ENCODE assay signal across 8 cellular contexts in genomic region chr4:121071640-121072037, GRCh38. TPM values are rescaled to one million over a fixed set of nuclear protein-coding genes. Genes with fewer than 3 reads are reported as not detected.
DNase-seq lines count a peak whose midpoint lies in the region; TF ChIP-seq lines count a peak whose summit lies in the region.

No MANE protein-coding gene starts in this region.

- peak overlapping the region; percentile 86 for H3K4me2 ChIP-seq in trophoblast cell (ENCODE audit: low read length)

- H3K14ac ChIP-seq in trophoblast cell (ENCODE audit: low read length), result peak overlapping the region; percentile 49

- CTCF ChIA-PET in CD4-positive, alpha-beta memory T cell (lab: Charles Lee; ENCODE audit: partially characterized antibody), result interaction anchor here (0.6 to 1.2 kb wide), 5 partner anchors 13 to 182 kb away, joined by 3 to 5 read pairs (median 4); no protein-coding TSS in a partner anchor

- H2AFZ ChIP-seq in trophoblast cell (ENCODE audit: insufficient read depth, low read length, poor library complexity), result peak overlapping the region; percentile 66

- no peak overlapping the region for H3K27ac ChIP-seq in CD4-positive, alpha-beta memory T cell (ENCODE audit: low read depth, low read length)
- H3K27ac ChIP-seq in SJSA1, result no peak overlapping the region
- peak overlapping the region; percentile 15 for H3K27ac ChIP-seq in trophoblast cell (ENCODE audit: low read depth, low read length)

- H3K9me3 ChIP-seq in CD4-positive, alpha-beta memory T cell (ENCODE audit: control insufficient read depth in 1 of 2, low read length in 2 of 2), result no peaks in the 10 kb centered on the region
- H3K9me3 ChIP-seq in SJSA1 (replicated peaks) (no peaks in the 10 kb centered on the region), trophoblast cell (ENCODE audit: insufficient read depth, low read depth, low read length) (no peaks in the 10 kb centered on the region)

- peak overlapping the region; percentile 83 for H2BK120ac ChIP-seq in trophoblast cell (ENCODE audit: insufficient read depth, low read length, poor library complexity)

- intact Hi-C loops in CD4-positive, alpha-beta memory T cell (cut with micrococcal nuclease), result no loop called here

- peak overlapping the region; percentile 37 for H2BK12ac ChIP-seq in trophoblast cell (ENCODE audit: low read length)

- no peak overlapping the region for H4K8ac ChIP-seq in trophoblast cell (ENCODE audit: low read depth, low read length)

- peaks cover 21% of the 10 kb centered on the region for H3K4me1 ChIP-seq in CD4-positive, alpha-beta memory T cell (ENCODE audit: insufficient read depth, low read length)
- H3K4me1 ChIP-seq in SJSA1 (replicated peaks) (peaks cover 19% of the 10 kb centered on the region), trophoblast cell (ENCODE audit: control insufficient read depth in 1 of 2, insufficient read depth in 2 of 2, low read length in 2 of 2) (peaks cover 2 to 5% of the 10 kb centered on the region in 2 experiments)

- peaks cover 45 to 47% of the 10 kb centered on the region in 2 donors for H3K27me3 Mint-ChIP-seq in CD4-positive, alpha-beta memory T cell

- no peak overlapping the region for H3K23ac ChIP-seq in trophoblast cell (ENCODE audit: low read length)

- no peak for DNase-seq in CD4-positive, alpha-beta memory T cell
- DNase-seq in SJSA1 (ENCODE audit: low read depth in 1 of 2, low spot score in 2 of 2) (no peak), fibroblast of mammary gland (ENCODE audit: low read depth) (no peak), trophoblast cell (no peak), NCI-H2196 treated with DMSO at 0.1 percent for 48 hours (lab: John Stamatoyannopoulos, UW; ENCODE audit: unreplicated experiment) (no peak), G401 (ENCODE audit: low spot score) (no peak), DMS114 treated with DMSO at 0.1 percent for 48 hours (lab: John Stamatoyannopoulos, UW; ENCODE audit: unreplicated experiment) (no peak), NCI-H748 treated with DMSO at 0.1 percent for 48 hours (lab: John Stamatoyannopoulos, UW) (no peak)

- peaks cover 37% of the 10 kb centered on the region for H3K27me3 ChIP-seq in CD4-positive, alpha-beta memory T cell (ENCODE audit: insufficient read depth, low read length)
- H3K27me3 ChIP-seq in SJSA1 (replicated peaks) (peaks cover 72% of the 10 kb centered on the region), trophoblast cell (ENCODE audit: insufficient read depth, low read length) (peaks cover 19% of the 10 kb centered on the region)

- no peaks in the 10 kb centered on the region for H3K36me3 Mint-ChIP-seq in CD4-positive, alpha-beta memory T cell

- H3K18ac ChIP-seq in trophoblast cell (ENCODE audit: low read length), result peak overlapping the region; percentile 74

- peaks cover 11% of the 10 kb centered on the region for H3K79me1 ChIP-seq in trophoblast cell (ENCODE audit: low read length)

- H3K9me3 Mint-ChIP-seq in CD4-positive, alpha-beta memory T cell, result peaks cover 0 to 3% (median 0%) of the 10 kb centered on the region in 8 donors

- H4K12ac ChIP-seq in trophoblast cell (ENCODE audit: low read depth, low read length), result no peak overlapping the region

- no peak for TF ChIP-seq CTCF in fibroblast of mammary gland (conservative IDR thresholded peaks at IDR 0.05; ENCODE audit: control insufficient read depth, insufficient read depth, low read depth, low read length)

- peaks cover 9% of the 10 kb centered on the region for H3K79me2 ChIP-seq in trophoblast cell (ENCODE audit: control insufficient read depth, insufficient read depth, low read length, poor library complexity)

- peaks cover 9 to 39% (median 23%) of the 10 kb centered on the region in 4 donors for H3K4me1 Mint-ChIP-seq in CD4-positive, alpha-beta memory T cell

- H3K4me3 Mint-ChIP-seq in CD4-positive, alpha-beta memory T cell, result peak overlapping the region; percentile 76 to 89 (median 86)

- peak overlapping the region in 1 of 2 donors; percentile 51 for H3K4me3 ChIP-seq in CD4-positive, alpha-beta memory T cell (ENCODE audit: low read length in 2 of 2)
- H3K4me3 ChIP-seq in SJSA1 (peak overlapping the region; percentile 37), fibroblast of mammary gland (ENCODE audit: control insufficient read depth, low read depth, low read length) (peak overlapping the region; percentile 52), trophoblast cell (ENCODE audit: low read depth, low read length) (peak overlapping the region; percentile 77)

- in situ Hi-C loops in G401 (cut with HindIII; ENCODE audit: low sequenced_read_pairs), result no loop called here

- H2BK5ac ChIP-seq in trophoblast cell (ENCODE audit: low read depth, low read length, poor library complexity), result no peak overlapping the region

- H4K91ac ChIP-seq in trophoblast cell (ENCODE audit: low read depth, low read length), result peak overlapping the region; percentile 40

- POLR2A ChIA-PET in CD4-positive, alpha-beta memory T cell (lab: Charles Lee; ENCODE audit: partially characterized antibody), result interaction anchor here (0.6 kb wide), 1 partner anchor 729 kb away, joined by 4 read pairs; no protein-coding TSS in a partner anchor

- no CpG with 5 or more reads among the region's 21 CpGs for WGBS in trophoblast cell (ENCODE audit: extremely low coverage, insufficient coverage, insufficient read length)

- peak overlapping the region in 2 of 7 donors; percentile 29 to 67 for H3K27ac Mint-ChIP-seq in CD4-positive, alpha-beta memory T cell

- H3K9ac ChIP-seq in trophoblast cell (ENCODE audit: low read length), result peak overlapping the region; percentile 89

- H3K36me3 ChIP-seq in CD4-positive, alpha-beta memory T cell (ENCODE audit: insufficient read depth, low read length), result no peaks in the 10 kb centered on the region
- no peaks in the 10 kb centered on the region for H3K36me3 ChIP-seq in SJSA1
- H3K36me3 ChIP-seq in trophoblast cell (ENCODE audit: control insufficient read depth in 1 of 2, insufficient read depth in 2 of 2, low read length in 2 of 2), result no peaks in the 10 kb centered on the region

- no peak overlapping the region for H2AK5ac ChIP-seq in trophoblast cell (ENCODE audit: low read length)

- peak overlapping the region; percentile 43 for H3K4ac ChIP-seq in trophoblast cell (ENCODE audit: low read depth, low read length)

RNA-seq across cellular contexts. Expression of gene NDNF, which starts 0.7 kb away (rescaled TPM):
- not detected for total RNA-seq in CD4-positive, alpha-beta memory T cell
- polyA plus RNA-seq in CD4-positive, alpha-beta memory T cell, result not detected
- not detected in 2 replicates for total RNA-seq in SJSA1 (2014; rRNA removed; shearing (Covaris generic))
- polyA plus RNA-seq in trophoblast cell (2013), result 34.7 and 38.2 TPM in 2 replicates
- not detected in 2 replicates for total RNA-seq in G401 (2014; rRNA removed; shearing (Covaris generic))
